18 cellular contexts compared by ENCODE assay signal in genomic region chr18:21386523-21387240, GRCh38.
"Had no signal": no experiment of that assay in that cellular context is flagged by ENCODE, and none has a peak within 500 bp of the region (broad histone marks: within the 10 kb centered on the region; RNA-seq: fewer than 3 reads in every experiment).

No MANE protein-coding gene starts in this region.

- H3K27me3 ChIP-seq: body of pancreas, pancreas, suprapubic skin had no signal

- H3K36me3 ChIP-seq: pancreas, suprapubic skin had no signal

- ATAC-seq: activated CD4-positive, CD25-positive, alpha-beta regulatory T cell treated with anti-CD3 and anti-CD28 coated beads, Interleukin-2, amount 50 U/mL, for 24 hours; activated CD8-positive, alpha-beta memory T cell treated with anti-CD3 and anti-CD28 coated beads, Interleukin-2, amount 10 ng/mL, durations not matched to agents 7 days and 5 days; activated naive CD4-positive, alpha-beta T cell treated with anti-CD3 and anti-CD28 coated beads, Interleukin-2, amount 50 U/mL, for 72 hours; body of pancreas; left ventricle myocardium superior; pancreas; stimulated activated naive CD8-positive, alpha-beta T cell treated with anti-CD3 and anti-CD28 coated beads, Interleukin-15, Interleukin-2, amounts not matched to agents 100 U/mL and 50 U/mL, for 24 hours had no signal

- H3K27ac ChIP-seq: body of pancreas, epithelial cell of prostate, pancreas, suprapubic skin had no signal

- H3K4me3 ChIP-seq: body of pancreas, pancreas, suprapubic skin had no signal

- H3K9me3 ChIP-seq: body of pancreas, pancreas, suprapubic skin had no signal

- H3K4me1 ChIP-seq: body of pancreas, pancreas, suprapubic skin had no signal

- DNase-seq: activated CD4-positive, alpha-beta T cell treated with anti-CD3 and anti-CD28 coated beads, Interleukin-2, amount 50 U/mL, for 4 hours; activated CD8-positive, alpha-beta memory T cell treated with anti-CD3 and anti-CD28 coated beads, Interleukin-2, amount 10 ng/mL, durations not matched to agents 7 days and 5 days; activated effector memory CD4-positive, alpha-beta T cell treated with Interleukin-2 at 50 U/mL for 16 hours; activated T-cell treated with anti-CD3 and anti-CD28 coated beads, Interleukin-2, amount 50 U/mL, for 24 hours; amniotic stem cell; body of pancreas; cortex of kidney; effector memory CD4-positive, alpha-beta T cell; hypothalamus; left ventricle myocardium superior; pancreas; stimulated activated CD4-positive, alpha-beta T cell treated with anti-CD3 and anti-CD28 coated beads, Interleukin-4, amount 100 ng/mL, for 1 hour; stimulated activated CD8-positive, alpha-beta memory T cell treated with anti-CD3 and anti-CD28 coated beads, Interleukin-4, amount 100 ng/mL, for 48 hours; stimulated activated naive CD8-positive, alpha-beta T cell treated with anti-CD3 and anti-CD28 coated beads, Interleukin-15, Interleukin-2, amounts not matched to agents 100 U/mL and 50 U/mL, for 24 hours had no signal
